ENCODE assay signal across 24 cellular contexts in genomic region chr11:66046901-66047300, GRCh38. TPM values are rescaled to one million over a fixed set of nuclear protein-coding genes. Genes with fewer than 3 reads are reported as not detected.
DNase-seq lines count a peak whose midpoint lies in the region; ATAC-seq and TF ChIP-seq lines count a peak whose summit lies in the region.
"Had no signal": no experiment of that assay in that cellular context is flagged by ENCODE, and none has a peak within 500 bp of the region (broad histone marks: within the 10 kb centered on the region; RNA-seq: fewer than 3 reads in every experiment).

No MANE protein-coding gene starts in this region.

- DNase-seq in activated naive CD4-positive, alpha-beta T cell treated with Interleukin-2 at 50 U/mL for 16 hours: no peak
- peak; percentile 7 for DNase-seq in GM13977 (ENCODE audit: low spot score)
- DNase-seq in WERI-Rb-1: peak; percentile 94
- no peak for DNase-seq in nephron progenitor cell
- no peak for DNase-seq in foreskin keratinocyte
- no peak for DNase-seq in G401 (ENCODE audit: low spot score)
- DNase-seq: 8988T, BE2C, NCI-H1092 treated with DMSO at 0.1 percent for 48 hours, NCI-H1436, NCI-H187, NCI-H2081 treated with DMSO at 0.1 percent for 48 hours, NCI-H2171, NCI-H345, NCI-H524, NCI-H774, PC-9, SHP77 had no signal

- ATAC-seq in GM18519 (IDR thresholded peaks at IDR 0.05; ENCODE audit: low FRiP score, unreplicated experiment) (no peak), foreskin keratinocyte (no peak)

- H3K27ac ChIP-seq in WERI-Rb-1 (peak overlapping the region; percentile 77), foreskin keratinocyte (no peak overlapping the region)
- H3K27ac ChIP-seq: HL-60, PC-9 had no signal

- H3K9me3 ChIP-seq in WERI-Rb-1 (ENCODE audit: severe bottlenecking): no peaks in the 10 kb centered on the region
- H3K9me3 ChIP-seq: BE2C had no signal

- H3K4me1 ChIP-seq in foreskin keratinocyte: peaks cover 4% of the 10 kb centered on the region

- H3K4me3 ChIP-seq in WERI-Rb-1 (ENCODE audit: low read depth, low read length): peak overlapping the region; percentile 5; the same call in 1 of the 2 replicates
- H3K4me3 ChIP-seq: PC-9 had no signal

- H3K36me3 ChIP-seq in WERI-Rb-1: peaks cover 30% of the 10 kb centered on the region
- H3K36me3 ChIP-seq: BE2C had no signal

- H3K27ac Mint-ChIP-seq in activated naive CD4-positive, alpha-beta T cell treated with anti-CD3 and anti-CD28 coated beads, Interleukin-2, amount 50 U/mL, for 24 hours: peak overlapping the region; percentile 84
- H3K27ac Mint-ChIP-seq in nephron progenitor cell: no peak overlapping the region

- TF ChIP-seq CTCF in GM13977 (IDR thresholded peaks at IDR 0.05; ENCODE audit: extremely low read depth, insufficient read depth, missing control alignments) (no peak), WERI-Rb-1 (IDR thresholded peaks at IDR 0.05; ENCODE audit: low read depth, low read length) (no peak), nephron progenitor cell (IDR thresholded peaks at IDR 0.05) (no peak), foreskin keratinocyte (conservative IDR thresholded peaks at IDR 0.05) (no peak)

- no peaks in the 10 kb centered on the region for H3K36me3 Mint-ChIP-seq in activated naive CD4-positive, alpha-beta T cell treated with anti-CD3 and anti-CD28 coated beads, Interleukin-2, amount 50 U/mL, for 24 hours
- H3K36me3 Mint-ChIP-seq in nephron progenitor cell (ENCODE audit: low read depth): peaks cover 20% of the 10 kb centered on the region

- H3K27me3 Mint-ChIP-seq in activated naive CD4-positive, alpha-beta T cell treated with anti-CD3 and anti-CD28 coated beads, Interleukin-2, amount 50 U/mL, for 24 hours: no peaks in the 10 kb centered on the region
- peaks cover 8% of the 10 kb centered on the region for H3K27me3 Mint-ChIP-seq in nephron progenitor cell (ENCODE audit: low read depth, poor library complexity)

- H3K4me3 Mint-ChIP-seq in activated naive CD4-positive, alpha-beta T cell treated with anti-CD3 and anti-CD28 coated beads, Interleukin-2, amount 50 U/mL, for 24 hours: no peak overlapping the region
- H3K4me3 Mint-ChIP-seq in nephron progenitor cell: peak overlapping the region; percentile 15

- no peaks in the 10 kb centered on the region for H3K9me3 Mint-ChIP-seq in activated naive CD4-positive, alpha-beta T cell treated with anti-CD3 and anti-CD28 coated beads, Interleukin-2, amount 50 U/mL, for 24 hours
- H3K9me3 Mint-ChIP-seq in nephron progenitor cell: no peaks in the 10 kb centered on the region

- in situ Hi-C loops in GM13977 (cut with MboI; ENCODE audit: low pct_unique_long_range_greater_than_20kb, low sequenced_read_pairs, unreplicated experiment): no loop called here
- in situ Hi-C loops in G401 (cut with HindIII; ENCODE audit: low sequenced_read_pairs): no loop called here

- H3K4me1 Mint-ChIP-seq in activated naive CD4-positive, alpha-beta T cell treated with anti-CD3 and anti-CD28 coated beads, Interleukin-2, amount 50 U/mL, for 24 hours: peaks cover 29% of the 10 kb centered on the region
- H3K4me1 Mint-ChIP-seq in nephron progenitor cell: peaks cover 57% of the 10 kb centered on the region

- H3K27me3 ChIP-seq in WERI-Rb-1 (ENCODE audit: insufficient read depth, low read depth, severe bottlenecking): no peaks in the 10 kb centered on the region
- peaks cover 13% of the 10 kb centered on the region for H3K27me3 ChIP-seq in foreskin keratinocyte
- H3K27me3 ChIP-seq: BE2C had no signal

RNA-seq across cellular contexts. Expression of gene GAL3ST3, which starts 2.1 kb away (rescaled TPM):
- total RNA-seq in foreskin keratinocyte: not detected in 2 replicates
- not detected in 2 replicates for polyA plus RNA-seq in foreskin keratinocyte
- total RNA-seq in G401 (2014; rRNA removed; shearing (Covaris generic)): not detected in 2 replicates
- total RNA-seq: Daoy, PC-9, RPMI7951, SK-MEL-5 had no signal

RNA-seq across cellular contexts. Expression of gene SF3B2, which starts 5.3 kb away (rescaled TPM):
- total RNA-seq in foreskin keratinocyte: 179 and 199 TPM in 2 replicates
- 161 and 174 TPM in 2 replicates for polyA plus RNA-seq in foreskin keratinocyte
- 264 TPM in 2 replicates for total RNA-seq in G401 (2014; rRNA removed; shearing (Covaris generic))

RNA-seq across cellular contexts. Expression of gene CATSPER1, which starts 20.6 kb away (rescaled TPM):
- total RNA-seq in foreskin keratinocyte: not detected in 2 replicates
- not detected in 2 replicates for polyA plus RNA-seq in foreskin keratinocyte
- not detected in 2 replicates for total RNA-seq in G401 (2014; rRNA removed; shearing (Covaris generic))

RNA-seq across cellular contexts. Expression of gene PACS1, which starts 23.2 kb away (rescaled TPM):
- 23.6 and 28.1 TPM in 2 replicates for total RNA-seq in foreskin keratinocyte
- polyA plus RNA-seq in foreskin keratinocyte: 21.4 and 22.4 TPM in 2 replicates
- total RNA-seq in G401 (2014; rRNA removed; shearing (Covaris generic)): 10.5 and 23.2 TPM in 2 replicates

RNA-seq across cellular contexts. Expression of gene CST6, which starts 35.1 kb away (rescaled TPM):
- 0.28 and 0.82 TPM in 2 replicates for total RNA-seq in foreskin keratinocyte
- 0.25 and 0.78 TPM in 2 replicates for polyA plus RNA-seq in foreskin keratinocyte
- not detected in 2 replicates for total RNA-seq in G401 (2014; rRNA removed; shearing (Covaris generic))
- total RNA-seq: Daoy, SK-MEL-5 had no signal

Comparison
In these comparisons a context has a peak if more than half of its experiments do, and no peak if none do; other contexts are left out.
1. DNase-seq: peak in GM13977 (single experiment) and WERI-Rb-1 (single experiment); none in activated naive CD4-positive, alpha-beta T cell treated with Interleukin-2 at 50 U/mL for 16 hours (single experiment), nephron progenitor cell (single experiment), foreskin keratinocyte (0 of 2) and G401 (single experiment).